In genomic region chr5:104266161-104266560, GRCh38 we compare ENCODE assay signal across 24 cellular contexts.
"Had no signal": no experiment of that assay in that cellular context is flagged by ENCODE, and none has a peak within 500 bp of the region (broad histone marks: within the 10 kb centered on the region; RNA-seq: fewer than 3 reads in every experiment).

No MANE protein-coding gene starts in this region.

- DNase-seq: activated CD8-positive, alpha-beta memory T cell treated with anti-CD3 and anti-CD28 coated beads, Interleukin-2, amount 10 ng/mL, durations not matched to agents 7 days and 5 days; activated CD8-positive, alpha-beta T cell treated with anti-CD3 and anti-CD28 coated beads, Interleukin-2, amount 10 ng/mL, durations not matched to agents 7 days and 5 days; activated effector memory CD4-positive, alpha-beta T cell treated with Interleukin-2 at 50 U/mL for 16 hours; activated naive CD4-positive, alpha-beta T cell treated with Interleukin-2 at 50 U/mL for 16 hours; activated T-cell treated with anti-CD3 and anti-CD28 coated beads, Interleukin-2, amount 50 U/mL, for 72 hours; amniotic stem cell; caudate nucleus; cortex of kidney; effector memory CD8-positive, alpha-beta T cell; left ventricle myocardium inferior; midbrain; naive thymus-derived CD4-positive, alpha-beta T cell; occipital lobe; stimulated activated CD4-positive, alpha-beta T cell treated with anti-CD3 and anti-CD28 coated beads, Interleukin-2, amount 100 ng/mL, for 48 hours; stimulated activated naive CD4-positive, alpha-beta T cell treated with Interleukin-2 at 50 U/mL for 16 hours; T-helper 17 cell; T1000 had no signal

- H3K4me1 ChIP-seq: left ventricle myocardium inferior, parathyroid adenoma, right atrium auricular region had no signal

- H3K4me3 Mint-ChIP-seq: activated CD8-positive, alpha-beta memory T cell treated with anti-CD3 and anti-CD28 coated beads, Interleukin-2, amount 10 ng/mL, durations not matched to agents 7 days and 5 days; activated CD8-positive, alpha-beta T cell treated with anti-CD3 and anti-CD28 coated beads, Interleukin-2, amount 10 ng/mL, durations not matched to agents 7 days and 5 days; activated naive CD8-positive, alpha-beta T cell; activated T-cell treated with anti-CD3 and anti-CD28 coated beads, Interleukin-2, amount 50 U/mL, for 72 hours; effector memory CD8-positive, alpha-beta T cell; naive thymus-derived CD4-positive, alpha-beta T cell; neural progenitor cell; T-helper 17 cell had no signal

- H3K27me3 Mint-ChIP-seq: activated CD8-positive, alpha-beta memory T cell treated with anti-CD3 and anti-CD28 coated beads, Interleukin-2, amount 10 ng/mL, durations not matched to agents 7 days and 5 days; activated naive CD8-positive, alpha-beta T cell; effector memory CD8-positive, alpha-beta T cell; naive thymus-derived CD4-positive, alpha-beta T cell; T-helper 17 cell had no signal

- H2AFZ ChIP-seq: parathyroid adenoma had no signal

- H3K27ac ChIP-seq: left ventricle myocardium inferior, neural progenitor cell, parathyroid adenoma, right atrium auricular region, thoracic aorta had no signal

- H3K4me2 ChIP-seq: neural progenitor cell had no signal

- H3K9ac ChIP-seq: neural progenitor cell, parathyroid adenoma had no signal

- H3K4me3 ChIP-seq: left ventricle myocardium inferior, neural progenitor cell, right atrium auricular region, thoracic aorta had no signal

- H3K36me3 Mint-ChIP-seq: activated CD8-positive, alpha-beta memory T cell treated with anti-CD3 and anti-CD28 coated beads, Interleukin-2, amount 10 ng/mL, durations not matched to agents 7 days and 5 days; activated naive CD8-positive, alpha-beta T cell; naive thymus-derived CD4-positive, alpha-beta T cell; neural progenitor cell had no signal

- H3K9me3 ChIP-seq: left ventricle myocardium inferior, right atrium auricular region, thoracic aorta had no signal

- H3K27me3 ChIP-seq: neural progenitor cell, right atrium auricular region had no signal

- H3K9me3 Mint-ChIP-seq: neural progenitor cell had no signal

- H3K79me2 ChIP-seq: parathyroid adenoma had no signal

- ATAC-seq: activated CD8-positive, alpha-beta memory T cell treated with anti-CD3 and anti-CD28 coated beads, Interleukin-2, amount 10 ng/mL, durations not matched to agents 7 days and 5 days; activated CD8-positive, alpha-beta T cell treated with anti-CD3 and anti-CD28 coated beads, Interleukin-2, amount 10 ng/mL, durations not matched to agents 7 days and 5 days; activated T-cell treated with anti-CD3 and anti-CD28 coated beads, Interleukin-2, amount 50 U/mL, for 72 hours; effector memory CD8-positive, alpha-beta T cell; esophagus mucosa; naive thymus-derived CD4-positive, alpha-beta T cell; SK-N-SH treated with all-trans-retinoic acid at 6 μM for 48 hours; T-helper 17 cell had no signal

- H3K36me3 ChIP-seq: left ventricle myocardium inferior, neural progenitor cell, right atrium auricular region, thoracic aorta had no signal

- H3K4me1 Mint-ChIP-seq: activated CD8-positive, alpha-beta memory T cell treated with anti-CD3 and anti-CD28 coated beads, Interleukin-2, amount 10 ng/mL, durations not matched to agents 7 days and 5 days; naive thymus-derived CD4-positive, alpha-beta T cell; T-helper 17 cell had no signal

- H3K27ac Mint-ChIP-seq: activated CD8-positive, alpha-beta memory T cell treated with anti-CD3 and anti-CD28 coated beads, Interleukin-2, amount 10 ng/mL, durations not matched to agents 7 days and 5 days; activated CD8-positive, alpha-beta T cell treated with anti-CD3 and anti-CD28 coated beads, Interleukin-2, amount 10 ng/mL, durations not matched to agents 7 days and 5 days; activated naive CD8-positive, alpha-beta T cell; activated T-cell treated with anti-CD3 and anti-CD28 coated beads, Interleukin-2, amount 50 U/mL, for 72 hours; effector memory CD8-positive, alpha-beta T cell; naive thymus-derived CD4-positive, alpha-beta T cell; T-helper 17 cell had no signal
